11 cellular contexts compared by ENCODE assay signal in the genomic region with DNA sequence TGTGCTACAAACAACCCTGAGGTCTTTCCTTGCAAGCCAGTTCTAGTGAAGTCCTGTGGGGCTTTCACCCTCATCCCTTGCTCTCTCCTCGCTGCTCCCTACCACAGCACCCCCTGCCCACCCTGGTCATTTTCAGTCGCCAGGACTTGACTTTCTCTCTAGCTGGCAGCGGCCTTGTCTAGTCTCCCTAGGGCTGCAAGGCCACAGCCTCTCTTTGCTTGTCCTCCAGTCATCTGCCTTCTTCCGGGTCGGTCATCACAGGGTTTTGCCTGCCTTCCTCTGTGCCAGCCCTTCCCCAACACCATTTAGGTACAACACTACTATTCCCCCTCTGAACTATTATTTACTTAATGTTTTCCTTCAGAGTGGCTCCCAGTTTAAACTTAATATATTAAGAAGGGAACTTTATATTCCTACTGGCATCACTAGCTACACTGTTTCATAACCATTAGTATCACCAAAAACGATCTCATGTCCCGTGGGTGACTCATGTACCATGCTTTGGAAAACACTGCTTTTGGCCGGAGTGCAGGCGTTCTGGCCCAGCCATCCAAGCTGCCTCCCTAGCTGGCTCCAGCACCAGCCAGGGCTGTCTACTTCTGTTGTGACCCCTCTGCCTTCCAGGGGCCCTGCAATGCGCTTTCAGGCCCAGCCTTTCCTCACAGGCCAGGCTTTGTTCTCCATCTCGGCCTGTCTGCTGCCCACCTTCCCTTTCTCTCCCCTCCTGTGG. TPM values are rescaled to one million over a fixed set of nuclear protein-coding genes. Genes with fewer than 3 reads are reported as not detected.
A peak's percentile ranks its signal among the peaks of the same experiment; 100 is the strongest.
DNase-seq lines count a peak whose midpoint lies in the region; ATAC-seq and TF ChIP-seq lines count a peak whose summit lies in the region.
"Had no signal": no experiment of that assay in that cellular context is flagged by ENCODE, and none has a peak within 500 bp of the region (broad histone marks: within the 10 kb centered on the region; RNA-seq: fewer than 3 reads in every experiment).

No MANE protein-coding gene starts in this region.

- TF ChIP-seq POLR2A in breast epithelium (IDR thresholded peaks at IDR 0.05), result no peak
- TF ChIP-seq POLR2A in upper lobe of left lung (IDR thresholded peaks at IDR 0.05), result no peak

- TF ChIP-seq CTCF in HFFc6 (IDR thresholded peaks at IDR 0.05), result no peak
- TF ChIP-seq CTCF in breast epithelium (IDR thresholded peaks at IDR 0.05), result no peak
- TF ChIP-seq CTCF in upper lobe of left lung (IDR thresholded peaks at IDR 0.05), result no peak

- H3K4me3 ChIP-seq in breast epithelium, result no peak overlapping the region
- no peak overlapping the region for H3K4me3 ChIP-seq in upper lobe of left lung

- H3K27ac Mint-ChIP-seq in HFFc6, result peak overlapping the region; percentile 88
- H3K27ac Mint-ChIP-seq: activated T-cell treated with anti-CD3 and anti-CD28 coated beads, Interleukin-2, amount 50 U/mL, for 72 hours; dendritic cell treated with granulocyte-macrophage colony-stimulating factor and Interleukin-4, amounts not matched to agents 40 ng/mL and 50 ng/mL, for 4 days; natural killer cell had no signal

- ATAC-seq in upper lobe of left lung (ENCODE audit: low FRiP score in 2 of 2) (peak in 1 of 2 donors; percentile 5), GM21576 (IDR thresholded peaks at IDR 0.05; ENCODE audit: unreplicated experiment) (no peak), GM21367 (IDR thresholded peaks at IDR 0.05; ENCODE audit: unreplicated experiment) (no peak)

- peak overlapping the region; percentile 68 to 75 for H3K27ac ChIP-seq in breast epithelium
- H3K27ac ChIP-seq in layer of hippocampus (ENCODE audit: low read depth, low read length), result peak overlapping the region; percentile 18
- peak overlapping the region in 3 of 4 donors; percentile 49 to 63 (median 63) for H3K27ac ChIP-seq in upper lobe of left lung
- H3K27ac ChIP-seq: VCaP had no signal

- 88 to 91% methylated on average over 11 of the region's 11 CpGs for WGBS in upper lobe of left lung, 2 donors

- H3K36me3 ChIP-seq in breast epithelium (no peaks in the 10 kb centered on the region), upper lobe of left lung (peaks cover 3 to 27% (median 9%) of the 10 kb centered on the region in 4 donors)

- peak; percentile 82 for DNase-seq in HFFc6
- DNase-seq in breast epithelium (ENCODE audit: low spot score in 2 of 2), result peak; percentile 76 to 80
- no peak for DNase-seq in upper lobe of left lung
- no peak for DNase-seq in activated CD4-positive, alpha-beta T cell treated with anti-CD3 and anti-CD28 coated beads, Interleukin-2, amount 50 U/mL, for 1 hour

- H3K4me1 ChIP-seq in breast epithelium, result peaks cover 0 to 18% of the 10 kb centered on the region in 2 donors
- peaks cover 0 to 3% (median 0%) of the 10 kb centered on the region in 4 donors for H3K4me1 ChIP-seq in upper lobe of left lung

- intact Hi-C loops in breast epithelium (cut with DNase I; ENCODE audit: low total_unique reads), result no loop called here

- H3K27me3 ChIP-seq in breast epithelium (no peaks in the 10 kb centered on the region), layer of hippocampus (ENCODE audit: control insufficient read depth, insufficient read depth, low read length) (no peaks in the 10 kb centered on the region), upper lobe of left lung (no peaks in the 10 kb centered on the region)

- no peaks in the 10 kb centered on the region; the same call in 1 of the 2 replicates for H3K27me3 Mint-ChIP-seq in HFFc6 (ENCODE audit: insufficient read depth)
- H3K27me3 Mint-ChIP-seq: dendritic cell treated with granulocyte-macrophage colony-stimulating factor and Interleukin-4, amounts not matched to agents 40 ng/mL and 50 ng/mL, for 4 days had no signal

- peaks cover 63% of the 10 kb centered on the region for H3K4me1 Mint-ChIP-seq in HFFc6 (ENCODE audit: low read depth)

- no peaks in the 10 kb centered on the region for H3K9me3 ChIP-seq in breast epithelium
- H3K9me3 ChIP-seq in upper lobe of left lung, result no peaks in the 10 kb centered on the region

- no peak for TF ChIP-seq EP300 in upper lobe of left lung (IDR thresholded peaks at IDR 0.05)

- peaks cover 24% of the 10 kb centered on the region for H3K9me3 Mint-ChIP-seq in HFFc6
- H3K9me3 Mint-ChIP-seq: activated T-cell treated with anti-CD3 and anti-CD28 coated beads, Interleukin-2, amount 50 U/mL, for 72 hours; dendritic cell treated with granulocyte-macrophage colony-stimulating factor and Interleukin-4, amounts not matched to agents 40 ng/mL and 50 ng/mL, for 4 days; natural killer cell had no signal

- H3K36me3 Mint-ChIP-seq in HFFc6 (ENCODE audit: low read depth), result peaks cover 41% of the 10 kb centered on the region
- H3K36me3 Mint-ChIP-seq: natural killer cell had no signal

- 0 out of 2 replicates have a peak overlapping the region, but pooled peaks have one; percentile 21 for H3K4me3 Mint-ChIP-seq in HFFc6
- H3K4me3 Mint-ChIP-seq: activated T-cell treated with anti-CD3 and anti-CD28 coated beads, Interleukin-2, amount 50 U/mL, for 72 hours; dendritic cell treated with granulocyte-macrophage colony-stimulating factor and Interleukin-4, amounts not matched to agents 40 ng/mL and 50 ng/mL, for 4 days; natural killer cell had no signal

RNA-seq across cellular contexts. Expression of a gene that starts 21.4 kb away (rescaled TPM):
- 10 to 100 TPM; 51.1 to 75.4 (median 61.1) TPM for total RNA-seq in HFFc6 (2021; fragmentation: NEBNext Ultra II Directional; extraction: Animal tissue kit (Norgen Biotek cat#: 25700))
- total RNA-seq in breast epithelium (100 to 1,000 TPM in 1 of 3 donors, 10 to 100 TPM in 2; 48.8 to 164 (median 50.9) TPM), upper lobe of left lung (10 to 100 TPM; 14.0 to 46.1 (median 34.5) TPM)

Comparison
In these comparisons a context has a peak if more than half of its experiments do, and no peak if none do; other contexts are left out.
1. DNase-seq: peak in HFFc6 (single experiment) and breast epithelium (2 of 2); none in upper lobe of left lung (0 of 2) and activated CD4-positive, alpha-beta T cell treated with anti-CD3 and anti-CD28 coated beads, Interleukin-2, amount 50 U/mL, for 1 hour (single experiment).
2. H3K27ac ChIP-seq: peak in every context shown above with its lines; median percentile 72 in breast epithelium; 63 in upper lobe of left lung; 18 in layer of hippocampus.